ENCODE assay signal across 26 cellular contexts in genomic region chr17:78652913-78653312, GRCh38.
DNase-seq lines count a peak whose midpoint lies in the region; ATAC-seq and TF ChIP-seq lines count a peak whose summit lies in the region.
"Had no signal": no experiment of that assay in that cellular context is flagged by ENCODE, and none has a peak within 500 bp of the region (broad histone marks: within the 10 kb centered on the region; RNA-seq: fewer than 3 reads in every experiment).

No MANE protein-coding gene starts in this region.

- H3K27ac ChIP-seq in endodermal cell (ENCODE audit: low read depth, low read length), result no peak overlapping the region
- no peak overlapping the region for H3K27ac ChIP-seq in CD4-positive, alpha-beta T cell (ENCODE audit: low read depth, low read length)
- H3K27ac ChIP-seq: GM23248, PC-9, RWPE1 had no signal

- H3K36me3 ChIP-seq in endodermal cell (ENCODE audit: control insufficient read depth, insufficient read depth, low read length) (no peaks in the 10 kb centered on the region), mucosa of descending colon (ENCODE audit: low read depth) (no peaks in the 10 kb centered on the region)

- ATAC-seq in sciatic nerve, result no peak
- ATAC-seq in CD4-positive, alpha-beta T cell (ENCODE audit: poor library complexity), result no peak
- no peak for ATAC-seq in mucosa of descending colon
- ATAC-seq: CD8-positive, alpha-beta T cell; GM12878 had no signal

- peaks cover 56% of the 10 kb centered on the region for H3K27me3 ChIP-seq in endodermal cell (ENCODE audit: control insufficient read depth, insufficient read depth, low read length, poor library complexity, severe bottlenecking)
- H3K27me3 ChIP-seq in CD4-positive, alpha-beta T cell (ENCODE audit: control insufficient read depth, insufficient read depth, low read length), result no peaks in the 10 kb centered on the region

- DNase-seq in CD14-positive monocyte (ENCODE audit: low spot score) (peak; percentile 5), NOMO-1 (lab: John Stamatoyannopoulos, UW; ENCODE audit: unreplicated experiment in 2 of 2) (peak; percentile 5 to 27), endodermal cell (peak; percentile 43), sciatic nerve (ENCODE audit: low spot score) (peak; percentile 53), glomerular visceral epithelial cell (ENCODE audit: extremely low spot score) (no peak), mucosa of descending colon (no peak), RKO (ENCODE audit: low spot score) (no peak)
- no peak for DNase-seq in CD4-positive, alpha-beta T cell
- DNase-seq: CD8-positive, alpha-beta T cell; DND-41; H9; KBM-7; MM.1S; NCI-H1105 treated with DMSO at 0.1 percent for 48 hours; NCI-H1694; NCI-H2081; NCI-H2171; NCI-H345; NCI-H524 treated with DMSO at 0.1 percent for 48 hours; PC-9; SIG-M5 had no signal

- peaks cover 8 to 9% of the 10 kb centered on the region in 2 donors for H3K36me3 Mint-ChIP-seq in CD14-positive monocyte
- H3K36me3 Mint-ChIP-seq in endodermal cell (ENCODE audit: low read depth), result no peaks in the 10 kb centered on the region
- H3K36me3 Mint-ChIP-seq in CD4-positive, alpha-beta T cell (ENCODE audit: low read depth), result no peaks in the 10 kb centered on the region
- H3K36me3 Mint-ChIP-seq: CD8-positive, alpha-beta T cell had no signal

- POLR2A ChIA-PET in CD4-positive, alpha-beta T cell (lab: Charles Lee), result no interaction called here

- CTCF ChIA-PET in CD4-positive, alpha-beta T cell (lab: Charles Lee), result no interaction called here

- WGBS in endodermal cell (ENCODE audit: insufficient coverage in 1 of 2, insufficient read length in 1 of 2), 2 experiments, result 75 to 97% methylated on average over 6 to 11 of the region's 11 CpGs

- H3K4me1 Mint-ChIP-seq in CD14-positive monocyte (peaks cover 9% of the 10 kb centered on the region), endodermal cell (no peaks in the 10 kb centered on the region)
- no peaks in the 10 kb centered on the region for H3K4me1 Mint-ChIP-seq in CD4-positive, alpha-beta T cell (ENCODE audit: low read depth)
- H3K4me1 Mint-ChIP-seq: H9 had no signal

- H3K27ac Mint-ChIP-seq in CD14-positive monocyte (peak overlapping the region in 4 of 7 donors; percentile 92 to 97 (median 96)), endodermal cell (no peak overlapping the region)
- no peak overlapping the region for H3K27ac Mint-ChIP-seq in CD4-positive, alpha-beta T cell
- H3K27ac Mint-ChIP-seq: CD8-positive, alpha-beta T cell; H9; HFFc6 had no signal

- intact Hi-C loops in CD14-positive monocyte (cut with micrococcal nuclease) (no loop called here), sciatic nerve (cut with DNase I) (no loop called here), mucosa of descending colon (cut with DNase I, micrococcal nuclease) (no loop called here)
- intact Hi-C loops in CD4-positive, alpha-beta T cell (cut with DNase I, micrococcal nuclease), result no loop called here

- no peaks in the 10 kb centered on the region for H3K9me3 ChIP-seq in endodermal cell (ENCODE audit: control insufficient read depth, low read length)
- no peaks in the 10 kb centered on the region for H3K9me3 ChIP-seq in CD4-positive, alpha-beta T cell (ENCODE audit: control insufficient read depth, low read length)
- no peaks in the 10 kb centered on the region for H3K9me3 ChIP-seq in mucosa of descending colon
- H3K9me3 ChIP-seq: SK-N-SH had no signal

- H3K4me3 ChIP-seq in endodermal cell (ENCODE audit: low read length), result no peak overlapping the region
- no peak overlapping the region for H3K4me3 ChIP-seq in mucosa of descending colon
- H3K4me3 ChIP-seq: GM12878, GM23248, PC-9 had no signal

- H3K4me3 Mint-ChIP-seq in CD14-positive monocyte, result no peak overlapping the region
- H3K4me3 Mint-ChIP-seq in endodermal cell, result no peak overlapping the region
- no peak overlapping the region for H3K4me3 Mint-ChIP-seq in CD4-positive, alpha-beta T cell
- H3K4me3 Mint-ChIP-seq: CD8-positive, alpha-beta T cell; H9; HFFc6 had no signal

- H3K9ac ChIP-seq in endodermal cell (ENCODE audit: extremely low read depth, low read length, poor library complexity, severe bottlenecking), result no peak overlapping the region
- H3K9ac ChIP-seq: GM23248, SK-N-SH had no signal

- H3K9me3 Mint-ChIP-seq in CD14-positive monocyte (peaks cover 10 to 20% (median 18%) of the 10 kb centered on the region in 7 donors), endodermal cell (peaks cover 2% of the 10 kb centered on the region)
- no peaks in the 10 kb centered on the region for H3K9me3 Mint-ChIP-seq in CD4-positive, alpha-beta T cell
- H3K9me3 Mint-ChIP-seq: CD8-positive, alpha-beta T cell; HFFc6 had no signal

- TF ChIP-seq CTCF in CD14-positive monocyte (IDR thresholded peaks at IDR 0.05) (no peak), endodermal cell (conservative IDR thresholded peaks at IDR 0.05) (no peak), mucosa of descending colon (IDR thresholded peaks at IDR 0.05) (no peak)
- no peak for TF ChIP-seq CTCF in CD4-positive, alpha-beta T cell (IDR thresholded peaks at IDR 0.05)

- H3K27me3 Mint-ChIP-seq in CD14-positive monocyte (ENCODE audit: low read depth in 3 of 3) (peaks cover 0 to 3% (median 0%) of the 10 kb centered on the region in 3 donors), endodermal cell (ENCODE audit: insufficient read depth) (peaks cover 35% of the 10 kb centered on the region)
- no peaks in the 10 kb centered on the region for H3K27me3 Mint-ChIP-seq in CD4-positive, alpha-beta T cell

- H3K4me1 ChIP-seq in endodermal cell (ENCODE audit: control insufficient read depth, insufficient read depth, low read length) (peaks cover 3% of the 10 kb centered on the region), mucosa of descending colon (ENCODE audit: low read depth) (no peaks in the 10 kb centered on the region)

Comparison
In these comparisons a context has a peak if more than half of its experiments do, and no peak if none do; other contexts are left out.
1. DNase-seq: peak in CD14-positive monocyte (single experiment), NOMO-1 (2 of 2), endodermal cell (single experiment) and sciatic nerve (single experiment); none in CD4-positive, alpha-beta T cell (0 of 10), glomerular visceral epithelial cell (single experiment), mucosa of descending colon (0 of 3) and RKO (single experiment).
2. H3K27ac Mint-ChIP-seq: peak in CD14-positive monocyte (4 of 7); none in endodermal cell (single experiment) and CD4-positive, alpha-beta T cell (single experiment).